Comparison of ENCODE assay signal across 8 cellular contexts in genomic region chr19:1268392-1269064, GRCh38. TPM values are rescaled to one million over a fixed set of nuclear protein-coding genes. Genes with fewer than 3 reads are reported as not detected.
DNase-seq lines count a peak whose midpoint lies in the region; ATAC-seq lines count a peak whose summit lies in the region.

No MANE protein-coding gene starts in this region.

- H3K36me3 Mint-ChIP-seq in central memory CD8-positive, alpha-beta T cell (ENCODE audit: insufficient read depth) = peaks cover 53% of the 10 kb centered on the region
- H3K36me3 Mint-ChIP-seq in naive thymus-derived CD4-positive, alpha-beta T cell = peaks cover 0 to 32% (median 17%) of the 10 kb centered on the region in 5 donors

- H3K36me3 ChIP-seq in naive thymus-derived CD4-positive, alpha-beta T cell (ENCODE audit: control insufficient read depth in 2 of 3, insufficient read depth in 3 of 3, low read length in 3 of 3) = peaks cover 27 to 29% (median 28%) of the 10 kb centered on the region in 3 experiments

- peaks cover 66% of the 10 kb centered on the region for H3K4me1 Mint-ChIP-seq in central memory CD8-positive, alpha-beta T cell
- H3K4me1 Mint-ChIP-seq in naive thymus-derived CD4-positive, alpha-beta T cell = peaks cover 50 to 71% (median 57%) of the 10 kb centered on the region in 7 donors

- no peak overlapping the region for H3K4me3 ChIP-seq in naive thymus-derived CD4-positive, alpha-beta T cell (ENCODE audit: low read length)

- CTCF ChIA-PET in naive thymus-derived CD4-positive, alpha-beta T cell (lab: Charles Lee) = interaction anchor here (1.0 to 5.1 kb wide), 5 partner anchors 9 to 229 kb away, joined by 3 to 164 read pairs (median 4); partner anchors contain the start of gene ABCA7

- peak; percentile 53 for DNase-seq in left ventricle myocardium superior
- DNase-seq in Right ventricle myocardium inferior (ENCODE audit: missing footprints) = no peak
- DNase-seq in central memory CD8-positive, alpha-beta T cell (ENCODE audit: low spot score in 2 of 2) = no peak
- DNase-seq in naive thymus-derived CD4-positive, alpha-beta T cell = no peak
- DNase-seq in HuH-7.5 (ENCODE audit: low spot score) = no peak
- DNase-seq in NCI-H82 (lab: John Stamatoyannopoulos, UW) = no peak
- no peak for DNase-seq in activated gamma-delta T cell (lab: John Stamatoyannopoulos, UW)

- peak overlapping the region; percentile 82 for H3K27ac ChIP-seq in naive thymus-derived CD4-positive, alpha-beta T cell (ENCODE audit: low read depth, low read length)

- no peaks in the 10 kb centered on the region for H3K9me3 Mint-ChIP-seq in central memory CD8-positive, alpha-beta T cell
- peaks cover 0 to 11% (median 0%) of the 10 kb centered on the region in 11 donors for H3K9me3 Mint-ChIP-seq in naive thymus-derived CD4-positive, alpha-beta T cell

- H3K4me1 ChIP-seq in naive thymus-derived CD4-positive, alpha-beta T cell (ENCODE audit: control insufficient read depth in 2 of 2, insufficient read depth in 2 of 2, low read length in 2 of 2) = peaks cover 54 to 56% of the 10 kb centered on the region in 2 donors

- intact Hi-C loops in left ventricle myocardium superior (cut with micrococcal nuclease) (no loop called here), Right ventricle myocardium inferior (cut with DNase I) (no loop called here)
- intact Hi-C loops in naive thymus-derived CD4-positive, alpha-beta T cell (cut with micrococcal nuclease) = loop anchor here (1.0 to 10.0 kb wide), 7 partner anchors 7 to 586 kb away; partner anchors contain the start of genes STK11 (in 2 of the 2), ATP5F1D (in 1 of the 2), GPX4 (in 1 of the 2) and PTBP1 (in 1 of the 2)

- H3K4me3 Mint-ChIP-seq in central memory CD8-positive, alpha-beta T cell = peak overlapping the region; percentile 82
- H3K4me3 Mint-ChIP-seq in naive thymus-derived CD4-positive, alpha-beta T cell = peak overlapping the region; percentile 61 to 96 (median 80)

- ATAC-seq in left ventricle myocardium superior = no peak
- ATAC-seq in Right ventricle myocardium inferior = no peak
- no peak for ATAC-seq in central memory CD8-positive, alpha-beta T cell (replicated peaks; ENCODE audit: extremely low read depth, poor library complexity, severe bottlenecking)
- ATAC-seq in naive thymus-derived CD4-positive, alpha-beta T cell = no peak
- ATAC-seq in GM18873 (IDR thresholded peaks at IDR 0.05; ENCODE audit: low FRiP score, unreplicated experiment) = no peak

- POLR2A ChIA-PET in naive thymus-derived CD4-positive, alpha-beta T cell (lab: Charles Lee) = interaction anchor here (0.6 to 14.9 kb wide), 63 partner anchors 9 to 1208 kb away, joined by 3 to 366 read pairs (median 4); partner anchors contain the start of genes ABCA7, AP3D1, ARHGAP45 and ATP5F1D

- no peaks in the 10 kb centered on the region for H3K27me3 ChIP-seq in naive thymus-derived CD4-positive, alpha-beta T cell (ENCODE audit: control insufficient read depth in 2 of 2, insufficient read depth in 2 of 2, low read length in 2 of 2)

- peak overlapping the region; percentile 95 for H3K27ac Mint-ChIP-seq in central memory CD8-positive, alpha-beta T cell (ENCODE audit: low read depth)
- H3K27ac Mint-ChIP-seq in naive thymus-derived CD4-positive, alpha-beta T cell = peak overlapping the region; percentile 87 to 93 (median 90)

- no peaks in the 10 kb centered on the region for H3K9me3 ChIP-seq in naive thymus-derived CD4-positive, alpha-beta T cell (ENCODE audit: control insufficient read depth in 2 of 3, low read length in 3 of 3)

- no peaks in the 10 kb centered on the region for H3K27me3 Mint-ChIP-seq in central memory CD8-positive, alpha-beta T cell
- peaks cover 0 to 6% (median 0%) of the 10 kb centered on the region in 5 donors for H3K27me3 Mint-ChIP-seq in naive thymus-derived CD4-positive, alpha-beta T cell

RNA-seq across cellular contexts. Expression of gene CIRBP, which starts 0.6 kb away (rescaled TPM):
- 248 TPM for total RNA-seq in left ventricle myocardium superior
- 219 TPM for total RNA-seq in Right ventricle myocardium inferior
- 100 to 1,000 TPM; 237 to 629 (median 524) TPM for total RNA-seq in naive thymus-derived CD4-positive, alpha-beta T cell
- 100 to 1,000 TPM; 233 to 247 TPM for polyA plus RNA-seq in naive thymus-derived CD4-positive, alpha-beta T cell

RNA-seq across cellular contexts. Expression of gene FAM174C, which starts 6.8 kb away (rescaled TPM):
- 13.1 TPM for total RNA-seq in left ventricle myocardium superior
- total RNA-seq in Right ventricle myocardium inferior = 13.1 TPM
- 10 to 100 TPM; 31.7 to 57.3 (median 47.7) TPM for total RNA-seq in naive thymus-derived CD4-positive, alpha-beta T cell
- 10 to 100 TPM; 75.0 to 78.8 TPM for polyA plus RNA-seq in naive thymus-derived CD4-positive, alpha-beta T cell

RNA-seq across cellular contexts. Expression of gene EFNA2, which starts 17.1 kb away (rescaled TPM):
- total RNA-seq in left ventricle myocardium superior = not detected
- not detected for total RNA-seq in Right ventricle myocardium inferior
- not detected for total RNA-seq in naive thymus-derived CD4-positive, alpha-beta T cell
- polyA plus RNA-seq in naive thymus-derived CD4-positive, alpha-beta T cell = not detected

RNA-seq across cellular contexts. Expression of gene MIDN, which starts 20.1 kb away (rescaled TPM):
- total RNA-seq in left ventricle myocardium superior (59.7 TPM), Right ventricle myocardium inferior (62.8 TPM)
- total RNA-seq in naive thymus-derived CD4-positive, alpha-beta T cell = 100 to 1,000 TPM in 2 of 5 experiments, 10 to 100 TPM in 3; 22.6 to 310 (median 78.1) TPM
- polyA plus RNA-seq in naive thymus-derived CD4-positive, alpha-beta T cell = 1 to 10 TPM; 1.4 to 3.6 TPM

RNA-seq across cellular contexts. Expression of gene ATP5F1D, which starts 27.0 kb away (rescaled TPM):
- 686 TPM for total RNA-seq in left ventricle myocardium superior
- 656 TPM for total RNA-seq in Right ventricle myocardium inferior
- total RNA-seq in naive thymus-derived CD4-positive, alpha-beta T cell = 100 to 1,000 TPM in 3 of 5 experiments, 10 to 100 TPM in 2; 90.6 to 178 (median 102) TPM
- polyA plus RNA-seq in naive thymus-derived CD4-positive, alpha-beta T cell = 100 to 1,000 TPM; 209 to 302 TPM

Comparison
In these comparisons a context has a peak if more than half of its experiments do, and no peak if none do; other contexts are left out.
1. intact Hi-C loops: an anchor here in naive thymus-derived CD4-positive, alpha-beta T cell (1.0 to 10.0 kb wide); none called in left ventricle myocardium superior and Right ventricle myocardium inferior.